In the genomic region with DNA sequence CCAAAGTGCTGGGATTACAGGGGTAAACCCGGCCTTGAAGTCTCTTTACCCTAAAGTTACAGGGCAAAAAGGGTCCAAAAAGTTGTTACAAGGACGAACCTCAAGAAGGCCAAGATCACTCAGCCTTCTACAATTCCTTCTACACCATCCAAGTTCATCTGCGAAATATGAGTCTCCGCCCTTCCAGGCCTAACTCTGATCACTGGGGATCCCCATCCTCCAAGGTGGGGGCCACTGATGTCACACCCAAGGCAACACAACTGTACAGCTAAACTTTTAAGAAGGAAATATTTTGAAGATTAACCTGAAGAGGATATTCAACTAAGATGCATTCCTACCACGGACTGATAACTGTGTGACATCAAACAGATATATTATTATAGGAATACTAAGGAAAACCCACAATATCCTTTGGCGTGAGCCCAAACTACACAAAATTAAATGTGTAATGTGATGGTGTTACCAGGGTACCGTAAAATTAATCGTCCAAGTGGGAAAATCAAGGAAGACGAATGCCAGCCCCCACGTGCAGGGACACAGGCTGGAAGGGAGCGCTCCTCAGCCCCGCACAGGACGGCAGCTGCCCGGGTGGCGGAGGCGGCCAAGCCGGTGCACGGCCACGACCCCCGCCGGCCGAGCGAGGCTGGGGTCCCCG, we compare ENCODE assay signal across 8 cellular contexts. TPM values are rescaled to one million over a fixed set of nuclear protein-coding genes. Genes with fewer than 3 reads are reported as not detected.
DNase-seq lines count a peak whose midpoint lies in the region; ATAC-seq and TF ChIP-seq lines count a peak whose summit lies in the region.

No MANE protein-coding gene starts in this region.

- TSS peak; percentile 45 for BruUV-seq in PC-9 (replicated peaks; lab: Mats Ljungman, UMichigan)

- no peak for DNase-seq in heart right ventricle
- DNase-seq in Right ventricle myocardium inferior (ENCODE audit: missing footprints) = no peak
- peak in 1 of 2 experiments; percentile 6 for DNase-seq in PC-9
- DNase-seq in COR-L47 (lab: John Stamatoyannopoulos, UW) = no peak
- no peak for DNase-seq in GOT3 (lab: John Stamatoyannopoulos, UW)

- H3K4me3 ChIP-seq in heart right ventricle = peak overlapping the region; percentile 47 to 100 (median 82)
- peak overlapping the region; percentile 67; the same call in 1 of the 2 replicates for H3K4me3 ChIP-seq in PC-9
- peak overlapping the region; percentile 62 for H3K4me3 ChIP-seq in endocrine pancreas (ENCODE audit: control insufficient read depth, insufficient read depth, low read length)
- peak overlapping the region; percentile 99 for H3K4me3 ChIP-seq in neuron (ENCODE audit: low read length)

- H3K4me1 ChIP-seq in heart right ventricle (peaks cover 2 to 28% (median 16%) of the 10 kb centered on the region in 9 donors), PC-9 (replicated peaks; ENCODE audit: insufficient read depth) (peaks cover 22% of the 10 kb centered on the region), endocrine pancreas (ENCODE audit: control insufficient read depth, insufficient read depth, low read length) (no peaks in the 10 kb centered on the region), neuron (ENCODE audit: insufficient read depth, low read length) (peaks cover 10% of the 10 kb centered on the region)

- no peaks in the 10 kb centered on the region for H3K9me3 ChIP-seq in heart right ventricle
- H3K9me3 ChIP-seq in PC-9 (ENCODE audit: insufficient read depth, low read depth) = no peaks in the 10 kb centered on the region
- H3K9me3 ChIP-seq in endocrine pancreas (ENCODE audit: control insufficient read depth, low read length) = no peaks in the 10 kb centered on the region
- no peaks in the 10 kb centered on the region for H3K9me3 ChIP-seq in neuron (ENCODE audit: low read length)

- H3F3A ChIP-seq in PC-9 (ENCODE audit: insufficient read depth, low read depth) = peaks cover 13% of the 10 kb centered on the region

- H3K27ac ChIP-seq in heart right ventricle (peak overlapping the region in 8 of 10 donors; percentile 62 to 95 (median 74)), PC-9 (no peak overlapping the region)

- intact Hi-C loops in heart right ventricle (cut with DNase I) (loop anchor here in 6 of 10 donors (5.0 to 10.0 kb wide), 4 partner anchors 47 to 300 kb away; partner anchors contain the start of gene INSIG1 (in 4 of the 6)), Right ventricle myocardium inferior (cut with DNase I) (loop anchor here (5.0 kb wide), 1 partner anchor 75 kb away; no protein-coding TSS in a partner anchor), PC-9 (cut with micrococcal nuclease; ENCODE audit: unreplicated experiment) (loop anchor here (2.0 to 5.0 kb wide), 3 partner anchors 190 to 343 kb away; no protein-coding TSS in a partner anchor)

- peak overlapping the region; percentile 90 for H3K4me2 ChIP-seq in PC-9

- H4K20me1 ChIP-seq in PC-9 (ENCODE audit: insufficient read depth) = no peaks in the 10 kb centered on the region

- peaks cover 46% of the 10 kb centered on the region for H3K79me2 ChIP-seq in PC-9 (ENCODE audit: low read depth)

- H3K27me3 ChIP-seq in heart right ventricle = no peaks in the 10 kb centered on the region
- no peaks in the 10 kb centered on the region for H3K27me3 ChIP-seq in PC-9 (ENCODE audit: insufficient read depth, low read depth)
- no peaks in the 10 kb centered on the region for H3K27me3 ChIP-seq in endocrine pancreas (ENCODE audit: control insufficient read depth, insufficient read depth, low read length)
- no peaks in the 10 kb centered on the region for H3K27me3 ChIP-seq in neuron (ENCODE audit: insufficient read depth, low read length)

- CTCF ChIA-PET in PC-9 (lab: Charles Lee) = interaction anchor here (0.6 kb wide), 1 partner anchor 296 kb away, joined by 5 read pairs; the partner anchor contains the start of gene INSIG1

- TF ChIP-seq CTCF in heart right ventricle (IDR thresholded peaks at IDR 0.05) (no peak), PC-9 (conservative IDR thresholded peaks at IDR 0.05) (no peak)

- peak overlapping the region; percentile 2 for H3K9ac ChIP-seq in endocrine pancreas (ENCODE audit: control insufficient read depth, insufficient read depth, low read length)

- peak overlapping the region; percentile 72; the same call in 1 of the 2 replicates for H2AFZ ChIP-seq in PC-9
- H2AFZ ChIP-seq in neuron (ENCODE audit: low read depth, low read length) = peak overlapping the region; percentile 64

- no peaks in the 10 kb centered on the region for H3K9me2 ChIP-seq in PC-9 (ENCODE audit: insufficient read depth)

- peaks cover 0 to 28% (median 0%) of the 10 kb centered on the region in 9 donors for H3K36me3 ChIP-seq in heart right ventricle
- peaks cover 14% of the 10 kb centered on the region for H3K36me3 ChIP-seq in PC-9 (ENCODE audit: low read depth)
- peaks cover 2% of the 10 kb centered on the region for H3K36me3 ChIP-seq in endocrine pancreas (ENCODE audit: control insufficient read depth, insufficient read depth, low read length)
- H3K36me3 ChIP-seq in neuron (ENCODE audit: insufficient read depth, low read length) = peaks cover 20% of the 10 kb centered on the region

- POLR2A ChIA-PET in PC-9 (lab: Charles Lee; ENCODE audit: unreplicated experiment) = interaction anchor here (0.7 kb wide), 1 partner anchor 12 kb away, joined by 5 read pairs; no protein-coding TSS in a partner anchor

- 16 to 20% methylated on average over 21 to 24 of the region's 24 CpGs for WGBS in heart right ventricle, 2 donors

- ATAC-seq in heart right ventricle (no peak), Right ventricle myocardium inferior (no peak), HG02642 (IDR thresholded peaks at IDR 0.05; ENCODE audit: poor library complexity, unreplicated experiment) (peak; percentile 14)

RNA-seq across cellular contexts. Expression of gene PAXIP1, which starts 1.0 kb away (rescaled TPM):
- total RNA-seq in heart right ventricle (1 to 10 TPM; 5.2 to 8.8 (median 6.2) TPM), Right ventricle myocardium inferior (6.3 TPM), PC-9 (2021) (14.1 and 18.8 TPM in 2 replicates)
- 1 to 10 TPM; 2.5 to 7.3 TPM for polyA plus RNA-seq in heart right ventricle
